1 cellular context compared by ENCODE assay signal in the genomic region with DNA sequence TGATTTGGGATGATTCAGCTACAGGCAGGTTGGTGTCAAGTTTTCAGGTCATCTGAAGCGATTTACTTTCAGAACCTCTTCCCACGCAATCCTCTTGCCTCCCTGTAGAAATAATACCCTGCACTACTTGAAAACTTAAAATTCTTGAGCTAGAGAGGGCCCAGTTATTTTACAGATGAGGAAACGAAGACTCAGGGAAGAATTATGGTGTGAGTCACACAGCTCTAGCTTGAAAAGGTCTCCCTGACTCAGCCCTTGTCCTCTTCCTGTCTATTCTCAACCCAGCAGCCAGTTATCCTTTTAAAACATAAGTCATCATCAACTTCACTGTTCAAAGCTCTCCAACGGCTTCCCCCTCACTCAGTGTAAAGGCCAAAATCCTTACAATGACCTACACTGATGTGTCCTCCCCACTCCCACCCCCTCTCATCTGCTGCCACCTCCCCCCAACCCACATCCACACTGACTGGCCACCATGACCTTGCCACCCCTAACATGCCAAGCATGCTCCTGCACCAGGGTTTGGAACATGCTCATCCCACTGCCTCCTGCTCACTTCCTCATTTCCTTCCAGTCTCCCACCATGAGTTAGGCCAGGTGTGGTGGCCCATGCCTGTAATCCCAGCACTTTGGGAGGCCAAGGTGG.
TF ChIP-seq lines count a peak whose summit lies in the region.

No MANE protein-coding gene starts in this region.

TF ChIP-seq in GM12878, 131 proteins besides CTCF, POLR2A, EP300 and RAD21 (continued from another document):
- TF ChIP-seq, protein P1, sequence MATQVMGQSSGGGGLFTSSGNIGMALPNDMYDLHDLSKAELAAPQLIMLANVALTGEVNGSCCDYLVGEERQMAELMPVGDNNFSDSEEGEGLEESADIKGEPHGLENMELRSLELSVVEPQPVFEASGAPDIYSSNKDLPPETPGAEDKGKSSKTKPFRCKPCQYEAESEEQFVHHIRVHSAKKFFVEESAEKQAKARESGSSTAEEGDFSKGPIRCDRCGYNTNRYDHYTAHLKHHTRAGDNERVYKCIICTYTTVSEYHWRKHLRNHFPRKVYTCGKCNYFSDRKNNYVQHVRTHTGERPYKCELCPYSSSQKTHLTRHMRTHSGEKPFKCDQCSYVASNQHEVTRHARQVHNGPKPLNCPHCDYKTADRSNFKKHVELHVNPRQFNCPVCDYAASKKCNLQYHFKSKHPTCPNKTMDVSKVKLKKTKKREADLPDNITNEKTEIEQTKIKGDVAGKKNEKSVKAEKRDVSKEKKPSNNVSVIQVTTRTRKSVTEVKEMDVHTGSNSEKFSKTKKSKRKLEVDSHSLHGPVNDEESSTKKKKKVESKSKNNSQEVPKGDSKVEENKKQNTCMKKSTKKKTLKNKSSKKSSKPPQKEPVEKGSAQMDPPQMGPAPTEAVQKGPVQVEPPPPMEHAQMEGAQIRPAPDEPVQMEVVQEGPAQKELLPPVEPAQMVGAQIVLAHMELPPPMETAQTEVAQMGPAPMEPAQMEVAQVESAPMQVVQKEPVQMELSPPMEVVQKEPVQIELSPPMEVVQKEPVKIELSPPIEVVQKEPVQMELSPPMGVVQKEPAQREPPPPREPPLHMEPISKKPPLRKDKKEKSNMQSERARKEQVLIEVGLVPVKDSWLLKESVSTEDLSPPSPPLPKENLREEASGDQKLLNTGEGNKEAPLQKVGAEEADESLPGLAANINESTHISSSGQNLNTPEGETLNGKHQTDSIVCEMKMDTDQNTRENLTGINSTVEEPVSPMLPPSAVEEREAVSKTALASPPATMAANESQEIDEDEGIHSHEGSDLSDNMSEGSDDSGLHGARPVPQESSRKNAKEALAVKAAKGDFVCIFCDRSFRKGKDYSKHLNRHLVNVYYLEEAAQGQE (IDR thresholded peaks at IDR 0.05; ENCODE audit: low read depth, low read length): no peak
- TF ChIP-seq SP1 (IDR thresholded peaks at IDR 0.05; ENCODE audit: low read depth, low read length): no peak
- TF ChIP-seq, protein P2, sequence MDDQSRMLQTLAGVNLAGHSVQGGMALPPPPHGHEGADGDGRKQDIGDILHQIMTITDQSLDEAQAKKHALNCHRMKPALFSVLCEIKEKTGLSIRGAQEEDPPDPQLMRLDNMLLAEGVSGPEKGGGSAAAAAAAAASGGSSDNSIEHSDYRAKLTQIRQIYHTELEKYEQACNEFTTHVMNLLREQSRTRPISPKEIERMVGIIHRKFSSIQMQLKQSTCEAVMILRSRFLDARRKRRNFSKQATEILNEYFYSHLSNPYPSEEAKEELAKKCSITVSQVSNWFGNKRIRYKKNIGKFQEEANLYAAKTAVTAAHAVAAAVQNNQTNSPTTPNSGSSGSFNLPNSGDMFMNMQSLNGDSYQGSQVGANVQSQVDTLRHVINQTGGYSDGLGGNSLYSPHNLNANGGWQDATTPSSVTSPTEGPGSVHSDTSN (IDR thresholded peaks at IDR 0.05; ENCODE audit: insufficient replicate concordance, low read depth, low read length): no peak
- TF ChIP-seq SREBF2 (IDR thresholded peaks at IDR 0.05; ENCODE audit: low read length): no peak
- no peak for TF ChIP-seq GABPA (IDR thresholded peaks at IDR 0.05; ENCODE audit: low read depth)
- TF ChIP-seq, protein P3, sequence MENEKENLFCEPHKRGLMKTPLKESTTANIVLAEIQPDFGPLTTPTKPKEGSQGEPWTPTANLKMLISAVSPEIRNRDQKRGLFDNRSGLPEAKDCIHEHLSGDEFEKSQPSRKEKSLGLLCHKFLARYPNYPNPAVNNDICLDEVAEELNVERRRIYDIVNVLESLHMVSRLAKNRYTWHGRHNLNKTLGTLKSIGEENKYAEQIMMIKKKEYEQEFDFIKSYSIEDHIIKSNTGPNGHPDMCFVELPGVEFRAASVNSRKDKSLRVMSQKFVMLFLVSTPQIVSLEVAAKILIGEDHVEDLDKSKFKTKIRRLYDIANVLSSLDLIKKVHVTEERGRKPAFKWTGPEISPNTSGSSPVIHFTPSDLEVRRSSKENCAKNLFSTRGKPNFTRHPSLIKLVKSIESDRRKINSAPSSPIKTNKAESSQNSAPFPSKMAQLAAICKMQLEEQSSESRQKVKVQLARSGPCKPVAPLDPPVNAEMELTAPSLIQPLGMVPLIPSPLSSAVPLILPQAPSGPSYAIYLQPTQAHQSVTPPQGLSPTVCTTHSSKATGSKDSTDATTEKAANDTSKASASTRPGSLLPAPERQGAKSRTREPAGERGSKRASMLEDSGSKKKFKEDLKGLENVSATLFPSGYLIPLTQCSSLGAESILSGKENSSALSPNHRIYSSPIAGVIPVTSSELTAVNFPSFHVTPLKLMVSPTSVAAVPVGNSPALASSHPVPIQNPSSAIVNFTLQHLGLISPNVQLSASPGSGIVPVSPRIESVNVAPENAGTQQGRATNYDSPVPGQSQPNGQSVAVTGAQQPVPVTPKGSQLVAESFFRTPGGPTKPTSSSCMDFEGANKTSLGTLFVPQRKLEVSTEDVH (IDR thresholded peaks at IDR 0.05; ENCODE audit: low read depth, partially characterized antibody): no peak
- TF ChIP-seq GATAD2B (conservative IDR thresholded peaks at IDR 0.05; ENCODE audit: low read depth): no peak
- TF ChIP-seq MXI1 (IDR thresholded peaks at IDR 0.05; ENCODE audit: low read depth, low read length): no peak
- TF ChIP-seq RAD51 (IDR thresholded peaks at IDR 0.05): 0 out of 2 replicates have a peak, but pooled peaks have one; percentile 0
- TF ChIP-seq FOS (IDR thresholded peaks at IDR 0.05; ENCODE audit: borderline replicate concordance, extremely low read depth, insufficient read length): no peak
- TF ChIP-seq, protein P4, sequence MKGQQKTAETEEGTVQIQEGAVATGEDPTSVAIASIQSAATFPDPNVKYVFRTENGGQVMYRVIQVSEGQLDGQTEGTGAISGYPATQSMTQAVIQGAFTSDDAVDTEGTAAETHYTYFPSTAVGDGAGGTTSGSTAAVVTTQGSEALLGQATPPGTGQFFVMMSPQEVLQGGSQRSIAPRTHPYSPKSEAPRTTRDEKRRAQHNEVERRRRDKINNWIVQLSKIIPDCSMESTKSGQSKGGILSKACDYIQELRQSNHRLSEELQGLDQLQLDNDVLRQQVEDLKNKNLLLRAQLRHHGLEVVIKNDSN (IDR thresholded peaks at IDR 0.05; ENCODE audit: borderline replicate concordance, extremely low read length, insufficient read depth, low read depth, low read length): no peak
- no peak for TF ChIP-seq SUPT20H (IDR thresholded peaks at IDR 0.05; ENCODE audit: borderline replicate concordance, control insufficient read depth, low read depth, low read length)
- TF ChIP-seq MTA2 (IDR thresholded peaks at IDR 0.05; ENCODE audit: low read depth): 0 out of 2 replicates have a peak, but pooled peaks have one; percentile 10
- TF ChIP-seq SMC3 (IDR thresholded peaks at IDR 0.05; ENCODE audit: borderline replicate concordance, low read length): no peak
- no peak for TF ChIP-seq PML (IDR thresholded peaks at IDR 0.05; ENCODE audit: low read length)
- TF ChIP-seq, protein P5, sequence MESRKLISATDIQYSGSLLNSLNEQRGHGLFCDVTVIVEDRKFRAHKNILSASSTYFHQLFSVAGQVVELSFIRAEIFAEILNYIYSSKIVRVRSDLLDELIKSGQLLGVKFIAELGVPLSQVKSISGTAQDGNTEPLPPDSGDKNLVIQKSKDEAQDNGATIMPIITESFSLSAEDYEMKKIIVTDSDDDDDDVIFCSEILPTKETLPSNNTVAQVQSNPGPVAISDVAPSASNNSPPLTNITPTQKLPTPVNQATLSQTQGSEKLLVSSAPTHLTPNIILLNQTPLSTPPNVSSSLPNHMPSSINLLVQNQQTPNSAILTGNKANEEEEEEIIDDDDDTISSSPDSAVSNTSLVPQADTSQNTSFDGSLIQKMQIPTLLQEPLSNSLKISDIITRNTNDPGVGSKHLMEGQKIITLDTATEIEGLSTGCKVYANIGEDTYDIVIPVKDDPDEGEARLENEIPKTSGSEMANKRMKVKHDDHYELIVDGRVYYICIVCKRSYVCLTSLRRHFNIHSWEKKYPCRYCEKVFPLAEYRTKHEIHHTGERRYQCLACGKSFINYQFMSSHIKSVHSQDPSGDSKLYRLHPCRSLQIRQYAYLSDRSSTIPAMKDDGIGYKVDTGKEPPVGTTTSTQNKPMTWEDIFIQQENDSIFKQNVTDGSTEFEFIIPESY (IDR thresholded peaks at IDR 0.05): no peak
- TF ChIP-seq FOXM1 (IDR thresholded peaks at IDR 0.05; ENCODE audit: low read depth, low read length): no peak; the same call in 1 of the 2 replicates
- peak; percentile 52; the same call in 1 of the 2 replicates for TF ChIP-seq HDGF (IDR thresholded peaks at IDR 0.05)
- TF ChIP-seq, protein P6, sequence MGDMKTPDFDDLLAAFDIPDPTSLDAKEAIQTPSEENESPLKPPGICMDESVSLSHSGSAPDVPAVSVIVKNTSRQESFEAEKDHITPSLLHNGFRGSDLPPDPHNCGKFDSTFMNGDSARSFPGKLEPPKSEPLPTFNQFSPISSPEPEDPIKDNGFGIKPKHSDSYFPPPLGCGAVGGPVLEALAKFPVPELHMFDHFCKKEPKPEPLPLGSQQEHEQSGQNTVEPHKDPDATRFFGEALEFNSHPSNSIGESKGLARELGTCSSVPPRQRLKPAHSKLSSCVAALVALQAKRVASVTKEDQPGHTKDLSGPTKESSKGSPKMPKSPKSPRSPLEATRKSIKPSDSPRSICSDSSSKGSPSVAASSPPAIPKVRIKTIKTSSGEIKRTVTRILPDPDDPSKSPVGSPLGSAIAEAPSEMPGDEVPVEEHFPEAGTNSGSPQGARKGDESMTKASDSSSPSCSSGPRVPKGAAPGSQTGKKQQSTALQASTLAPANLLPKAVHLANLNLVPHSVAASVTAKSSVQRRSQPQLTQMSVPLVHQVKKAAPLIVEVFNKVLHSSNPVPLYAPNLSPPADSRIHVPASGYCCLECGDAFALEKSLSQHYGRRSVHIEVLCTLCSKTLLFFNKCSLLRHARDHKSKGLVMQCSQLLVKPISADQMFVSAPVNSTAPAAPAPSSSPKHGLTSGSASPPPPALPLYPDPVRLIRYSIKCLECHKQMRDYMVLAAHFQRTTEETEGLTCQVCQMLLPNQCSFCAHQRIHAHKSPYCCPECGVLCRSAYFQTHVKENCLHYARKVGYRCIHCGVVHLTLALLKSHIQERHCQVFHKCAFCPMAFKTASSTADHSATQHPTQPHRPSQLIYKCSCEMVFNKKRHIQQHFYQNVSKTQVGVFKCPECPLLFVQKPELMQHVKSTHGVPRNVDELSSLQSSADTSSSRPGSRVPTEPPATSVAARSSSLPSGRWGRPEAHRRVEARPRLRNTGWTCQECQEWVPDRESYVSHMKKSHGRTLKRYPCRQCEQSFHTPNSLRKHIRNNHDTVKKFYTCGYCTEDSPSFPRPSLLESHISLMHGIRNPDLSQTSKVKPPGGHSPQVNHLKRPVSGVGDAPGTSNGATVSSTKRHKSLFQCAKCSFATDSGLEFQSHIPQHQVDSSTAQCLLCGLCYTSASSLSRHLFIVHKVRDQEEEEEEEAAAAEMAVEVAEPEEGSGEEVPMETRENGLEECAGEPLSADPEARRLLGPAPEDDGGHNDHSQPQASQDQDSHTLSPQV (IDR thresholded peaks at IDR 0.05): no peak
- no peak for TF ChIP-seq ZNF207 (IDR thresholded peaks at IDR 0.05; ENCODE audit: borderline replicate concordance)
- no peak for TF ChIP-seq TCF12 (IDR thresholded peaks at IDR 0.05; ENCODE audit: low read depth, low read length)
- TF ChIP-seq, protein P7, sequence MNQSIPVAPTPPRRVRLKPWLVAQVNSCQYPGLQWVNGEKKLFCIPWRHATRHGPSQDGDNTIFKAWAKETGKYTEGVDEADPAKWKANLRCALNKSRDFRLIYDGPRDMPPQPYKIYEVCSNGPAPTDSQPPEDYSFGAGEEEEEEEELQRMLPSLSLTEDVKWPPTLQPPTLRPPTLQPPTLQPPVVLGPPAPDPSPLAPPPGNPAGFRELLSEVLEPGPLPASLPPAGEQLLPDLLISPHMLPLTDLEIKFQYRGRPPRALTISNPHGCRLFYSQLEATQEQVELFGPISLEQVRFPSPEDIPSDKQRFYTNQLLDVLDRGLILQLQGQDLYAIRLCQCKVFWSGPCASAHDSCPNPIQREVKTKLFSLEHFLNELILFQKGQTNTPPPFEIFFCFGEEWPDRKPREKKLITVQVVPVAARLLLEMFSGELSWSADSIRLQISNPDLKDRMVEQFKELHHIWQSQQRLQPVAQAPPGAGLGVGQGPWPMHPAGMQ (IDR thresholded peaks at IDR 0.05; ENCODE audit: borderline replicate concordance): 0 out of 2 replicates have a peak, but pooled peaks have one; percentile 9
- TF ChIP-seq SMAD5 (IDR thresholded peaks at IDR 0.05; ENCODE audit: low read depth): no peak
- TF ChIP-seq BHLHE40 (IDR thresholded peaks at IDR 0.05; ENCODE audit: borderline replicate concordance in 1 of 2, low read depth in 2 of 2, low read length in 1 of 2): no peak
- TF ChIP-seq NFYA (IDR thresholded peaks at IDR 0.05; ENCODE audit: borderline replicate concordance, low read depth, low read length): no peak
- TF ChIP-seq CBFB (IDR thresholded peaks at IDR 0.05; ENCODE audit: low read depth): no peak
- peak; percentile 20 to 38; a peak in 1 of 4 replicates for TF ChIP-seq IKZF2 (IDR thresholded peaks at IDR 0.05)
- TF ChIP-seq, protein P8, sequence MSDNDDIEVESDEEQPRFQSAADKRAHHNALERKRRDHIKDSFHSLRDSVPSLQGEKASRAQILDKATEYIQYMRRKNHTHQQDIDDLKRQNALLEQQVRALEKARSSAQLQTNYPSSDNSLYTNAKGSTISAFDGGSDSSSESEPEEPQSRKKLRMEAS (IDR thresholded peaks at IDR 0.05; ENCODE audit: low read depth, low read length): no peak
- no peak for TF ChIP-seq ETV6 (conservative IDR thresholded peaks at IDR 0.05 in 1 of 2, IDR thresholded peaks at IDR 0.05 in 1 of 2; ENCODE audit: borderline replicate concordance in 1 of 2, low read depth in 1 of 2)
- no peak for TF ChIP-seq CHD2 (IDR thresholded peaks at IDR 0.05; ENCODE audit: borderline replicate concordance, low read depth, low read length)
- TF ChIP-seq STAT3 (IDR thresholded peaks at IDR 0.05; ENCODE audit: low read depth, low read length): no peak
- TF ChIP-seq KDM1A (IDR thresholded peaks at IDR 0.05; ENCODE audit: borderline replicate concordance): no peak
- TF ChIP-seq JUND (IDR thresholded peaks at IDR 0.05; ENCODE audit: low read depth, low read length): no peak
- TF ChIP-seq TARDBP (IDR thresholded peaks at IDR 0.05; ENCODE audit: borderline replicate concordance): no peak
- TF ChIP-seq MYC (IDR thresholded peaks at IDR 0.05; ENCODE audit: insufficient read depth, insufficient read length, insufficient replicate concordance, low read length, severe bottlenecking): no peak
